In genomic region chr3:55269096-55269495, GRCh38 we compare ENCODE assay signal across 26 cellular contexts.
"Had no signal": no experiment of that assay in that cellular context is flagged by ENCODE, and none has a peak within 500 bp of the region (broad histone marks: within the 10 kb centered on the region; RNA-seq: fewer than 3 reads in every experiment).

No MANE protein-coding gene starts in this region.

- H3K27ac ChIP-seq: left ventricle myocardium inferior, ovary, right atrium auricular region, right lobe of liver, stomach, testis, thyroid gland, transverse colon, upper lobe of left lung, vagina had no signal

- H3K36me3 ChIP-seq: left ventricle myocardium inferior, ovary, right atrium auricular region, right lobe of liver, stomach, thyroid gland, transverse colon, upper lobe of left lung, vagina had no signal

- H3K4me1 Mint-ChIP-seq: immature natural killer cell; naive thymus-derived CD4-positive, alpha-beta T cell; stimulated activated memory B cell treated with anti-CD40 and anti-IgM and Interleukin-4, amounts not matched to agents 10 μg/mL and 1 μg/mL and 100 μg/mL, for 72 hours had no signal

- H3K4me2 ChIP-seq: smooth muscle cell had no signal

- H3K4me1 ChIP-seq: right atrium auricular region, right lobe of liver, stomach, thyroid gland, transverse colon, vagina had no signal

- H3K27ac Mint-ChIP-seq: immature natural killer cell; naive thymus-derived CD4-positive, alpha-beta T cell; natural killer cell treated with Interleukin-12 subunit alpha and Interleukin-12 subunit beta and Interleukin-15 and Interleukin-18, amount 100 ng/mL, for 72 hours; progenitor cell of endocrine pancreas; stimulated activated memory B cell treated with anti-CD40 and anti-IgM and Interleukin-4, amounts not matched to agents 10 μg/mL and 1 μg/mL and 100 μg/mL, for 72 hours had no signal

- H3K4me3 Mint-ChIP-seq: immature natural killer cell; naive thymus-derived CD4-positive, alpha-beta T cell; natural killer cell treated with Interleukin-12 subunit alpha and Interleukin-12 subunit beta and Interleukin-15 and Interleukin-18, amount 100 ng/mL, for 72 hours; stimulated activated memory B cell treated with anti-CD40 and anti-IgM and Interleukin-4, amounts not matched to agents 10 μg/mL and 1 μg/mL and 100 μg/mL, for 72 hours had no signal

- ATAC-seq: mucosa of descending colon; naive thymus-derived CD4-positive, alpha-beta T cell; natural killer cell treated with Interleukin-12 subunit alpha and Interleukin-12 subunit beta and Interleukin-15 and Interleukin-18, amount 100 ng/mL, for 72 hours; right lobe of liver; stimulated activated memory B cell treated with anti-CD40 and anti-IgM and Interleukin-4, amounts not matched to agents 10 μg/mL and 1 μg/mL and 100 μg/mL, for 72 hours had no signal

- H3K4me3 ChIP-seq: left ventricle myocardium inferior, lung, mucosa of descending colon, ovary, right atrium auricular region, right lobe of liver, smooth muscle cell, stomach, testis, thyroid gland, transverse colon, upper lobe of left lung, vagina had no signal

- H3K27me3 ChIP-seq: ovary, right atrium auricular region, right lobe of liver, stomach, testis, thyroid gland, transverse colon, upper lobe of left lung, vagina had no signal

- H3K27me3 Mint-ChIP-seq: natural killer cell treated with Interleukin-12 subunit alpha and Interleukin-12 subunit beta and Interleukin-15 and Interleukin-18, amount 100 ng/mL, for 72 hours; stimulated activated memory B cell treated with anti-CD40 and anti-IgM and Interleukin-4, amounts not matched to agents 10 μg/mL and 1 μg/mL and 100 μg/mL, for 72 hours had no signal

- H3K9me3 ChIP-seq: left ventricle myocardium inferior, mucosa of descending colon, ovary, right atrium auricular region, right lobe of liver, stomach, testis, thyroid gland, transverse colon, upper lobe of left lung, vagina had no signal

- DNase-seq: hypothalamus; immature natural killer cell; islet precursor cell; left ventricle myocardium inferior; midbrain; mucosa of descending colon; naive thymus-derived CD4-positive, alpha-beta T cell; ovary; right lobe of liver; stimulated activated CD4-positive, alpha-beta T cell treated with anti-CD3 and anti-CD28 coated beads, Interleukin-1b, Interleukin-23, amount 100 ng/mL, for 48 hours; stimulated activated CD4-positive, alpha-beta T cell treated with anti-CD3 and anti-CD28 coated beads, Interleukin-2, amount 100 ng/mL, for 48 hours; stimulated activated CD4-positive, alpha-beta T cell treated with anti-CD3 and anti-CD28 coated beads, Interleukin-4, amount 100 ng/mL, for 4 hours; stimulated activated CD8-positive, alpha-beta memory T cell treated with anti-CD3 and anti-CD28 coated beads, Interleukin-4, amount 100 ng/mL, for 48 hours; stimulated activated naive CD4-positive, alpha-beta T cell treated with Interleukin-2 at 50 U/mL for 16 hours; stomach; testis; thyroid gland; transverse colon; upper lobe of left lung had no signal
